Comparison of ENCODE assay signal across 1 cellular context in the genomic region with DNA sequence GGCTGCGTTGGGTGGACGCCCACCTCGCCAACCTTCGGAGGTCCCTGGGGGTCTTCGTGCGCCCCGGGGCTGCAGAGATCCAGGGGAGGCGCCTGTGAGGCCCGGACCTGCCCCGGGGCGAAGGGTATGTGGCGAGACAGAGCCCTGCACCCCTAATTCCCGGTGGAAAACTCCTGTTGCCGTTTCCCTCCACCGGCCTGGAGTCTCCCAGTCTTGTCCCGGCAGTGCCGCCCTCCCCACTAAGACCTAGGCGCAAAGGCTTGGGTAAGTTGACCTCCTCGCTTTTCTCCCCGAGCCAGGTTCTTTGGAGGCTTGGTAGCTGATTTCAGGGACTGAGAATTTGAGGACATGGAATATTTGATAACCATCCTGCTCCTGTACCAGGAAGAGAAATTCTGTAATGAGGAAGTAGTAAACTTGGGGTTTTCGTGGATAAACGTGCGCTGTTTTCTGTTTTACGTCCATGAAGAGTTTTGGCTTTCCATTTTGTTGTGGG.
A peak's percentile ranks its signal among the peaks of the same experiment; 100 is the strongest.
TF ChIP-seq lines count a peak whose summit lies in the region.

No MANE protein-coding gene starts in this region.

TF ChIP-seq in K562, 482 proteins besides CTCF, POLR2A, EP300 and RAD21 (continued from another document and continues in another):
- TF ChIP-seq ZNF165 (CRISPR knock-in tag; IDR thresholded peaks at IDR 0.05; ENCODE audit: borderline replicate concordance): no peak
- no peak for TF ChIP-seq SNRNP70 (optimal IDR thresholded peaks at IDR 0.05; ENCODE audit: low read depth, low read length)
- TF ChIP-seq, protein P1, sequence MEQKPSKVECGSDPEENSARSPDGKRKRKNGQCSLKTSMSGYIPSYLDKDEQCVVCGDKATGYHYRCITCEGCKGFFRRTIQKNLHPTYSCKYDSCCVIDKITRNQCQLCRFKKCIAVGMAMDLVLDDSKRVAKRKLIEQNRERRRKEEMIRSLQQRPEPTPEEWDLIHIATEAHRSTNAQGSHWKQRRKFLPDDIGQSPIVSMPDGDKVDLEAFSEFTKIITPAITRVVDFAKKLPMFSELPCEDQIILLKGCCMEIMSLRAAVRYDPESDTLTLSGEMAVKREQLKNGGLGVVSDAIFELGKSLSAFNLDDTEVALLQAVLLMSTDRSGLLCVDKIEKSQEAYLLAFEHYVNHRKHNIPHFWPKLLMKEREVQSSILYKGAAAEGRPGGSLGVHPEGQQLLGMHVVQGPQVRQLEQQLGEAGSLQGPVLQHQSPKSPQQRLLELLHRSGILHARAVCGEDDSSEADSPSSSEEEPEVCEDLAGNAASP (IDR thresholded peaks at IDR 0.05): no peak
- TF ChIP-seq ZKSCAN1 (IDR thresholded peaks at IDR 0.05; ENCODE audit: low read depth, low read length): no peak
- no peak for TF ChIP-seq CBX5 (IDR thresholded peaks at IDR 0.05; ENCODE audit: borderline replicate concordance, low read depth)
- TF ChIP-seq NUFIP1 (IDR thresholded peaks at IDR 0.05; ENCODE audit: partially characterized antibody): no peak
- no peak for TF ChIP-seq HMGN3 (IDR thresholded peaks at IDR 0.05; ENCODE audit: borderline replicate concordance, extremely low read depth, insufficient read length, low read depth, low read length)
- TF ChIP-seq ZNF511 (CRISPR knock-in tag; IDR thresholded peaks at IDR 0.05): 0 out of 2 replicates have a peak, but pooled peaks have one; percentile 31
- peak in 1 of 2 experiments; percentile 23; a peak in 1 of 4 replicates for TF ChIP-seq SIN3A (IDR thresholded peaks at IDR 0.05; ENCODE audit: borderline replicate concordance in 2 of 2, control insufficient read depth in 1 of 2, low read depth in 2 of 2, low read length in 2 of 2)
- no peak; a peak in 2 of 4 replicates for TF ChIP-seq TRIM24 (IDR thresholded peaks at IDR 0.05)
- no peak for TF ChIP-seq ZNF407 (IDR thresholded peaks at IDR 0.05; ENCODE audit: low read depth)
- TF ChIP-seq ZNF274 (IDR thresholded peaks at IDR 0.05; ENCODE audit: borderline replicate concordance, low read depth, low read length): no peak
- no peak for TF ChIP-seq ZBTB34 (CRISPR knock-in tag; IDR thresholded peaks at IDR 0.05)
- no peak for TF ChIP-seq ZNF324 (CRISPR knock-in tag; IDR thresholded peaks at IDR 0.05)
- no peak for TF ChIP-seq BCLAF1 (IDR thresholded peaks at IDR 0.05; ENCODE audit: borderline replicate concordance in 1 of 2, control insufficient read depth in 1 of 2, low read depth in 2 of 2, low read length in 1 of 2)
- TF ChIP-seq PHF8 (IDR thresholded peaks at IDR 0.05; ENCODE audit: borderline replicate concordance, low read length): no peak
- TF ChIP-seq, protein P2, sequence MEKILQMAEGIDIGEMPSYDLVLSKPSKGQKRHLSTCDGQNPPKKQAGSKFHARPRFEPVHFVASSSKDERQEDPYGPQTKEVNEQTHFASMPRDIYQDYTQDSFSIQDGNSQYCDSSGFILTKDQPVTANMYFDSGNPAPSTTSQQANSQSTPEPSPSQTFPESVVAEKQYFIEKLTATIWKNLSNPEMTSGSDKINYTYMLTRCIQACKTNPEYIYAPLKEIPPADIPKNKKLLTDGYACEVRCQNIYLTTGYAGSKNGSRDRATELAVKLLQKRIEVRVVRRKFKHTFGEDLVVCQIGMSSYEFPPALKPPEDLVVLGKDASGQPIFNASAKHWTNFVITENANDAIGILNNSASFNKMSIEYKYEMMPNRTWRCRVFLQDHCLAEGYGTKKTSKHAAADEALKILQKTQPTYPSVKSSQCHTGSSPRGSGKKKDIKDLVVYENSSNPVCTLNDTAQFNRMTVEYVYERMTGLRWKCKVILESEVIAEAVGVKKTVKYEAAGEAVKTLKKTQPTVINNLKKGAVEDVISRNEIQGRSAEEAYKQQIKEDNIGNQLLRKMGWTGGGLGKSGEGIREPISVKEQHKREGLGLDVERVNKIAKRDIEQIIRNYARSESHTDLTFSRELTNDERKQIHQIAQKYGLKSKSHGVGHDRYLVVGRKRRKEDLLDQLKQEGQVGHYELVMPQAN (IDR thresholded peaks at IDR 0.05; ENCODE audit: borderline replicate concordance): peak; percentile 47; the same call in 1 of the 2 replicates
- TF ChIP-seq ZBTB40 (IDR thresholded peaks at IDR 0.05): peak; percentile 9; the same call in 1 of the 2 replicates
- no peak for TF ChIP-seq ZBTB40 (CRISPR knock-in tag; IDR thresholded peaks at IDR 0.05)
- no peak for TF ChIP-seq POLR2H (tag; IDR thresholded peaks at IDR 0.05; ENCODE audit: low read depth)
- peak; percentile 10; the same call in 1 of the 2 replicates for TF ChIP-seq LCOR (CRISPR knock-in tag; IDR thresholded peaks at IDR 0.05)
- TF ChIP-seq STAG1 (CRISPR knock-in tag; IDR thresholded peaks at IDR 0.05; ENCODE audit: borderline replicate concordance): no peak
